ENCODE assay signal across 31 cellular contexts in genomic region chr6:22432060-22432459, GRCh38.
"Had no signal": no experiment of that assay in that cellular context is flagged by ENCODE, and none has a peak within 500 bp of the region (broad histone marks: within the 10 kb centered on the region; RNA-seq: fewer than 3 reads in every experiment).

No MANE protein-coding gene starts in this region.

- H3K27ac Mint-ChIP-seq: activated CD4-positive, alpha-beta memory T cell treated with anti-CD3 and anti-CD28 coated beads for 36 hours; activated CD4-positive, alpha-beta T cell treated with anti-CD3 and anti-CD28 coated beads for 36 hours; activated CD4-positive, alpha-beta T cell treated with anti-CD3 and anti-CD28 coated beads, Interleukin-2, amount 10 ng/mL, durations not matched to agents 24 days and 14 days; activated CD8-positive, alpha-beta memory T cell treated with anti-CD3 and anti-CD28 coated beads, Interleukin-2, amount 10 ng/mL, durations not matched to agents 7 days and 5 days; activated CD8-positive, alpha-beta T cell treated with anti-CD3 and anti-CD28 coated beads, Interleukin-2, amount 10 ng/mL, durations not matched to agents 7 days and 5 days; activated naive CD4-positive, alpha-beta T cell treated with anti-CD3 and anti-CD28 coated beads, Interleukin-2, amount 10 ng/mL, durations not matched to agents 7 days and 5 days; activated naive CD4-positive, alpha-beta T cell treated with anti-CD3 and anti-CD28 coated beads, Interleukin-2, amount 50 U/mL, for 72 hours; activated naive CD8-positive, alpha-beta T cell treated with anti-CD3 and anti-CD28 coated beads, Interleukin-2, amount 10 ng/mL, durations not matched to agents 7 days and 5 days; activated T-helper 1 cell treated with anti-CD3 and anti-CD28 coated beads, Interleukin-12 subunit alpha, Interleukin-12 subunit beta, Interleukin-2, Interleukin-4 antibody, amounts not matched to agents 30 ng/mL and 10 ng/mL and 1 ng/mL, durations not matched to agents 14 hours and 24 hours and 36 hours; activated T-helper 2 cell treated with anti-CD3 and anti-CD28 coated beads, Interferon-gamma antibody, Interleukin-2, Interleukin-4, amounts not matched to agents 10 μg/mL and 5 μg/mL and 100 μg/mL, durations not matched to agents 14 hours and 24 hours and 36 hours; brain had no signal

- H3K4me1 Mint-ChIP-seq: activated CD4-positive, alpha-beta T cell treated with anti-CD3 and anti-CD28 coated beads for 36 hours; activated CD4-positive, alpha-beta T cell treated with anti-CD3 and anti-CD28 coated beads, Interleukin-2, amount 10 ng/mL, durations not matched to agents 24 days and 14 days; activated CD8-positive, alpha-beta memory T cell treated with anti-CD3 and anti-CD28 coated beads, Interleukin-2, amount 10 ng/mL, durations not matched to agents 7 days and 5 days; activated naive CD4-positive, alpha-beta T cell treated with anti-CD3 and anti-CD28 coated beads, Interleukin-2, amount 10 ng/mL, durations not matched to agents 7 days and 5 days; activated naive CD8-positive, alpha-beta T cell treated with anti-CD3 and anti-CD28 coated beads, Interleukin-2, amount 10 ng/mL, durations not matched to agents 7 days and 5 days; brain had no signal

- H3K4me3 ChIP-seq: ascending aorta, breast epithelium, cardiac muscle cell, colonic mucosa, esophagus squamous epithelium, gastroesophageal sphincter, heart right ventricle had no signal

- H3K9me3 Mint-ChIP-seq: activated CD4-positive, alpha-beta T cell treated with anti-CD3 and anti-CD28 coated beads, Interleukin-2, amount 10 ng/mL, durations not matched to agents 24 days and 14 days; activated naive CD4-positive, alpha-beta T cell treated with anti-CD3 and anti-CD28 coated beads, Interleukin-2, amount 10 ng/mL, durations not matched to agents 7 days and 5 days; activated T-helper 2 cell treated with anti-CD3 and anti-CD28 coated beads, Interferon-gamma antibody, Interleukin-2, Interleukin-4, amounts not matched to agents 10 μg/mL and 5 μg/mL and 100 μg/mL, durations not matched to agents 14 hours and 24 hours and 36 hours had no signal

- H3K9me3 ChIP-seq: ascending aorta, breast epithelium, colonic mucosa, esophagus squamous epithelium, gastroesophageal sphincter, heart right ventricle had no signal

- DNase-seq: activated CD4-positive, alpha-beta memory T cell treated with anti-CD3 and anti-CD28 coated beads for 36 hours; activated CD4-positive, alpha-beta T cell treated with anti-CD3 and anti-CD28 coated beads for 36 hours; activated CD4-positive, alpha-beta T cell treated with anti-CD3 and anti-CD28 coated beads, Interleukin-2, amount 10 ng/mL, durations not matched to agents 24 days and 14 days; activated CD4-positive, CD25-positive, alpha-beta regulatory T cell; activated CD4-positive, CD25-positive, alpha-beta regulatory T cell treated with anti-CD3 and anti-CD28 coated beads, Interleukin-2, amount 50 U/mL, for 72 hours; activated CD8-positive, alpha-beta memory T cell treated with anti-CD3 and anti-CD28 coated beads, Interleukin-2, amount 10 ng/mL, durations not matched to agents 7 days and 5 days; activated CD8-positive, alpha-beta memory T cell treated with anti-CD3 and anti-CD28 coated beads, Interleukin-2, amount 50 U/mL, for 4 hours; activated CD8-positive, alpha-beta T cell treated with anti-CD3 and anti-CD28 coated beads, Interleukin-2, amount 10 ng/mL, durations not matched to agents 7 days and 5 days; activated gamma-delta T cell; activated naive CD4-positive, alpha-beta T cell; activated naive CD4-positive, alpha-beta T cell treated with anti-CD3 and anti-CD28 coated beads, Interleukin-2, amount 10 ng/mL, durations not matched to agents 7 days and 5 days; activated naive CD8-positive, alpha-beta T cell treated with anti-CD3 and anti-CD28 coated beads, Interleukin-2, amount 10 ng/mL, durations not matched to agents 7 days and 5 days; activated T-cell treated with anti-CD3 and anti-CD28 coated beads, Interleukin-2, amount 50 U/mL, for 1 hour; activated T-cell treated with anti-CD3 and anti-CD28 coated beads, Interleukin-2, amount 50 U/mL, for 48 hours; central memory CD4-positive, alpha-beta T cell; cerebellar nuclear complex; colonic mucosa; effector CD8-positive, alpha-beta T cell; esophagus squamous epithelium; foreskin melanocyte; heart right ventricle; T-helper 2 cell had no signal

- ATAC-seq: activated CD4-positive, alpha-beta T cell treated with anti-CD3 and anti-CD28 coated beads for 36 hours; activated CD8-positive, alpha-beta memory T cell treated with anti-CD3 and anti-CD28 coated beads, Interleukin-2, amount 10 ng/mL, durations not matched to agents 7 days and 5 days; activated CD8-positive, alpha-beta T cell treated with anti-CD3 and anti-CD28 coated beads, Interleukin-2, amount 10 ng/mL, durations not matched to agents 7 days and 5 days; activated naive CD4-positive, alpha-beta T cell treated with anti-CD3 and anti-CD28 coated beads, Interleukin-2, amount 50 U/mL, for 72 hours; gastroesophageal sphincter; heart right ventricle had no signal

- H3K4me3 Mint-ChIP-seq: activated CD4-positive, alpha-beta memory T cell treated with anti-CD3 and anti-CD28 coated beads for 36 hours; activated CD4-positive, alpha-beta T cell treated with anti-CD3 and anti-CD28 coated beads for 36 hours; activated CD4-positive, alpha-beta T cell treated with anti-CD3 and anti-CD28 coated beads, Interleukin-2, amount 10 ng/mL, durations not matched to agents 24 days and 14 days; activated CD8-positive, alpha-beta memory T cell treated with anti-CD3 and anti-CD28 coated beads, Interleukin-2, amount 10 ng/mL, durations not matched to agents 7 days and 5 days; activated CD8-positive, alpha-beta T cell treated with anti-CD3 and anti-CD28 coated beads, Interleukin-2, amount 10 ng/mL, durations not matched to agents 7 days and 5 days; activated naive CD4-positive, alpha-beta T cell treated with anti-CD3 and anti-CD28 coated beads, Interleukin-2, amount 10 ng/mL, durations not matched to agents 7 days and 5 days; activated naive CD8-positive, alpha-beta T cell treated with anti-CD3 and anti-CD28 coated beads, Interleukin-2, amount 10 ng/mL, durations not matched to agents 7 days and 5 days; activated T-helper 1 cell treated with anti-CD3 and anti-CD28 coated beads, Interleukin-12 subunit alpha, Interleukin-12 subunit beta, Interleukin-2, Interleukin-4 antibody, amounts not matched to agents 30 ng/mL and 10 ng/mL and 1 ng/mL, durations not matched to agents 14 hours and 24 hours and 36 hours; brain had no signal

- H3K4me1 ChIP-seq: ascending aorta, breast epithelium, colonic mucosa, gastroesophageal sphincter, heart right ventricle had no signal

- H3K27me3 Mint-ChIP-seq: activated CD4-positive, alpha-beta memory T cell treated with anti-CD3 and anti-CD28 coated beads for 36 hours; activated CD4-positive, alpha-beta T cell treated with anti-CD3 and anti-CD28 coated beads for 36 hours; activated CD4-positive, alpha-beta T cell treated with anti-CD3 and anti-CD28 coated beads, Interleukin-2, amount 10 ng/mL, durations not matched to agents 24 days and 14 days; activated CD8-positive, alpha-beta memory T cell treated with anti-CD3 and anti-CD28 coated beads, Interleukin-2, amount 10 ng/mL, durations not matched to agents 7 days and 5 days; activated naive CD4-positive, alpha-beta T cell treated with anti-CD3 and anti-CD28 coated beads, Interleukin-2, amount 10 ng/mL, durations not matched to agents 7 days and 5 days; activated naive CD8-positive, alpha-beta T cell treated with anti-CD3 and anti-CD28 coated beads, Interleukin-2, amount 10 ng/mL, durations not matched to agents 7 days and 5 days; brain had no signal

- H3K36me3 Mint-ChIP-seq: activated CD4-positive, alpha-beta memory T cell treated with anti-CD3 and anti-CD28 coated beads for 36 hours; activated CD8-positive, alpha-beta memory T cell treated with anti-CD3 and anti-CD28 coated beads, Interleukin-2, amount 10 ng/mL, durations not matched to agents 7 days and 5 days; activated naive CD4-positive, alpha-beta T cell treated with anti-CD3 and anti-CD28 coated beads, Interleukin-2, amount 10 ng/mL, durations not matched to agents 7 days and 5 days; activated naive CD4-positive, alpha-beta T cell treated with anti-CD3 and anti-CD28 coated beads, Interleukin-2, amount 50 U/mL, for 72 hours; activated naive CD8-positive, alpha-beta T cell treated with anti-CD3 and anti-CD28 coated beads, Interleukin-2, amount 10 ng/mL, durations not matched to agents 7 days and 5 days; brain had no signal

- H3K36me3 ChIP-seq: ascending aorta, breast epithelium, cardiac muscle cell, colonic mucosa, esophagus squamous epithelium, gastroesophageal sphincter, heart right ventricle had no signal

- H3K27me3 ChIP-seq: ascending aorta, breast epithelium, cardiac muscle cell, colonic mucosa, esophagus squamous epithelium, gastroesophageal sphincter, heart right ventricle had no signal

- H3K27ac ChIP-seq: ascending aorta, breast epithelium, cardiac muscle cell, colonic mucosa, epithelial cell of prostate, esophagus squamous epithelium, gastroesophageal sphincter, heart right ventricle had no signal
